In genomic region chr11:134433251-134433650, GRCh38 we compare ENCODE assay signal across 32 cellular contexts. TPM values are rescaled to one million over a fixed set of nuclear protein-coding genes. Genes with fewer than 3 reads are reported as not detected.
"Had no signal": no experiment of that assay in that cellular context is flagged by ENCODE, and none has a peak within 500 bp of the region (broad histone marks: within the 10 kb centered on the region; RNA-seq: fewer than 3 reads in every experiment).

No MANE protein-coding gene starts in this region.

- H3K27ac ChIP-seq: ascending aorta, body of pancreas, breast epithelium, SJSA1 had no signal

- H3K9me3 ChIP-seq: ascending aorta, body of pancreas, breast epithelium, SJSA1, SK-N-SH had no signal

- H3K4me3 Mint-ChIP-seq: activated CD4-positive, alpha-beta T cell treated with anti-CD3 and anti-CD28 coated beads, Interleukin-2, amount 10 ng/mL, durations not matched to agents 24 days and 14 days; activated CD8-positive, alpha-beta T cell treated with anti-CD3 and anti-CD28 coated beads, Interleukin-2, amount 10 ng/mL, durations not matched to agents 7 days and 5 days; activated naive CD4-positive, alpha-beta T cell treated with anti-CD3 and anti-CD28 coated beads, Interleukin-2, amount 50 U/mL, for 24 hours; activated naive CD8-positive, alpha-beta T cell treated with anti-CD3 and anti-CD28 coated beads, Interleukin-2, amount 10 ng/mL, durations not matched to agents 7 days and 5 days; activated T-cell treated with anti-CD3 and anti-CD28 coated beads, Interleukin-2, amount 50 U/mL, for 24 hours; T-helper 1 cell treated with Interleukin-12 subunit alpha and Interleukin-12 subunit beta and Interleukin-4 antibody, amounts not matched to agents 30 μg/mL and 1 μg/mL, for 36 hours; T-helper 2 cell treated with Interferon-gamma antibody and Interleukin-4, amounts not matched to agents 5 μg/mL and 100 μg/mL, for 36 hours had no signal

- H3K4me1 ChIP-seq: ascending aorta, body of pancreas, breast epithelium, SJSA1 had no signal

- H3K36me3 Mint-ChIP-seq: activated naive CD4-positive, alpha-beta T cell treated with anti-CD3 and anti-CD28 coated beads, Interleukin-2, amount 50 U/mL, for 24 hours; activated naive CD8-positive, alpha-beta T cell treated with anti-CD3 and anti-CD28 coated beads, Interleukin-2, amount 10 ng/mL, durations not matched to agents 7 days and 5 days had no signal

- H3K36me3 ChIP-seq: ascending aorta, breast epithelium, SJSA1 had no signal

- H3K27me3 ChIP-seq: ascending aorta, body of pancreas, SJSA1 had no signal

- H3K4me3 ChIP-seq: ascending aorta, body of pancreas, breast epithelium, K562, SJSA1 had no signal

- H3K9me3 Mint-ChIP-seq: activated CD4-positive, alpha-beta T cell treated with anti-CD3 and anti-CD28 coated beads, Interleukin-2, amount 10 ng/mL, durations not matched to agents 24 days and 14 days; activated naive CD4-positive, alpha-beta T cell treated with anti-CD3 and anti-CD28 coated beads, Interleukin-2, amount 50 U/mL, for 24 hours; activated naive CD8-positive, alpha-beta T cell treated with anti-CD3 and anti-CD28 coated beads, Interleukin-2, amount 10 ng/mL, durations not matched to agents 7 days and 5 days; activated T-cell treated with anti-CD3 and anti-CD28 coated beads, Interleukin-2, amount 50 U/mL, for 24 hours; activated T-helper 2 cell treated with anti-CD3 and anti-CD28 coated beads, Interferon-gamma antibody, Interleukin-2, Interleukin-4, amounts not matched to agents 10 μg/mL and 5 μg/mL and 100 μg/mL, durations not matched to agents 14 hours and 24 hours and 36 hours; T-helper 1 cell treated with Interleukin-12 subunit alpha and Interleukin-12 subunit beta and Interleukin-4 antibody, amounts not matched to agents 30 μg/mL and 1 μg/mL, for 36 hours; T-helper 2 cell treated with Interferon-gamma antibody and Interleukin-4, amounts not matched to agents 5 μg/mL and 100 μg/mL, for 36 hours had no signal

- FAIRE-seq: K562, TTC549 had no signal

- H3K4me2 ChIP-seq: SK-N-SH had no signal

- H3K9ac ChIP-seq: SK-N-SH had no signal

- H3K4me1 Mint-ChIP-seq: activated CD4-positive, alpha-beta T cell treated with anti-CD3 and anti-CD28 coated beads, Interleukin-2, amount 10 ng/mL, durations not matched to agents 24 days and 14 days; activated naive CD4-positive, alpha-beta T cell treated with anti-CD3 and anti-CD28 coated beads, Interleukin-2, amount 50 U/mL, for 24 hours; activated naive CD8-positive, alpha-beta T cell treated with anti-CD3 and anti-CD28 coated beads, Interleukin-2, amount 10 ng/mL, durations not matched to agents 7 days and 5 days had no signal

- H3K27ac Mint-ChIP-seq: activated CD4-positive, alpha-beta T cell treated with anti-CD3 and anti-CD28 coated beads, Interleukin-2, amount 10 ng/mL, durations not matched to agents 24 days and 14 days; activated CD8-positive, alpha-beta T cell treated with anti-CD3 and anti-CD28 coated beads, Interleukin-2, amount 10 ng/mL, durations not matched to agents 7 days and 5 days; activated naive CD4-positive, alpha-beta T cell treated with anti-CD3 and anti-CD28 coated beads, Interleukin-2, amount 50 U/mL, for 24 hours; activated naive CD8-positive, alpha-beta T cell treated with anti-CD3 and anti-CD28 coated beads, Interleukin-2, amount 10 ng/mL, durations not matched to agents 7 days and 5 days; activated T-cell treated with anti-CD3 and anti-CD28 coated beads, Interleukin-2, amount 50 U/mL, for 24 hours; activated T-helper 2 cell treated with anti-CD3 and anti-CD28 coated beads, Interferon-gamma antibody, Interleukin-2, Interleukin-4, amounts not matched to agents 10 μg/mL and 5 μg/mL and 100 μg/mL, durations not matched to agents 14 hours and 24 hours and 36 hours; T-helper 1 cell treated with Interleukin-12 subunit alpha and Interleukin-12 subunit beta and Interleukin-4 antibody, amounts not matched to agents 30 μg/mL and 1 μg/mL, for 36 hours; T-helper 2 cell treated with Interferon-gamma antibody and Interleukin-4, amounts not matched to agents 5 μg/mL and 100 μg/mL, for 36 hours had no signal

- DNase-seq: activated CD4-positive, alpha-beta T cell treated with anti-CD3 and anti-CD28 coated beads, Interleukin-2, amount 10 ng/mL, durations not matched to agents 24 days and 14 days; activated CD4-positive, alpha-beta T cell treated with anti-CD3 and anti-CD28 coated beads, Interleukin-2, amount 50 U/mL, for 4 hours; activated CD8-positive, alpha-beta T cell treated with anti-CD3 and anti-CD28 coated beads, Interleukin-2, amount 10 ng/mL, durations not matched to agents 7 days and 5 days; activated gamma-delta T cell; activated naive CD4-positive, alpha-beta T cell treated with Interleukin-2 at 50 U/mL for 16 hours; activated naive CD8-positive, alpha-beta T cell treated with anti-CD3 and anti-CD28 coated beads, Interleukin-2, amount 10 ng/mL, durations not matched to agents 7 days and 5 days; activated T-cell treated with anti-CD3 and anti-CD28 coated beads, Interleukin-2, amount 50 U/mL, for 24 hours; amygdala; body of pancreas; IMR-90; Karpas-422; NCI-H1105; NCI-H1417 treated with DMSO at 0.1 percent for 48 hours; NCI-H187 treated with DMSO at 0.1 percent for 48 hours; NCI-H2081 treated with DMSO at 0.1 percent for 48 hours; NCI-H226; NCI-H446 treated with DMSO at 0.1 percent for 48 hours; NCI-H524; NCI-H69; SHP77 treated with DMSO at 0.1 percent for 48 hours; SK-N-SH had no signal

RNA-seq across cellular contexts. Expression of gene B3GAT1, which starts 21.2 kb away (rescaled TPM):
- total RNA-seq: IMR-90, MCF 10A, RPMI7951, SJSA1 had no signal
- polyA plus RNA-seq: IMR-90 had no signal
